19 cellular contexts compared by ENCODE assay signal in genomic region chr20:59351148-59352040, GRCh38. TPM values are rescaled to one million over a fixed set of nuclear protein-coding genes. Genes with fewer than 3 reads are reported as not detected.
DNase-seq lines count a peak whose midpoint lies in the region; ATAC-seq and TF ChIP-seq lines count a peak whose summit lies in the region.
"Had no signal": no experiment of that assay in that cellular context is flagged by ENCODE, and none has a peak within 500 bp of the region (broad histone marks: within the 10 kb centered on the region; RNA-seq: fewer than 3 reads in every experiment).

No MANE protein-coding gene starts in this region.

- no peaks in the 10 kb centered on the region for H3K27me3 Mint-ChIP-seq in T-helper 17 cell

- no peak for TF ChIP-seq POLR2A in stomach (IDR thresholded peaks at IDR 0.05)

- DNase-seq in AG08396 (ENCODE audit: low spot score) (peak; percentile 20), HFF-Myc (ENCODE audit: extremely low read depth, low read depth) (peak; percentile 14), T-helper 17 cell (no peak), kidney glomerular epithelial cell (lab: John Stamatoyannopoulos, UW) (peak; percentile 21), stomach (no peak), foreskin melanocyte (no peak)
- DNase-seq: activated B cell treated with CpG ODN at 0.5 μM for 24 hours; activated CD8-positive, alpha-beta memory T cell treated with anti-CD3 and anti-CD28 coated beads for 24 hours; activated T-cell treated with anti-CD3 and anti-CD28 coated beads, Interleukin-2, amount 50 U/mL, for 72 hours; COR-L47; left ventricle myocardium superior; NCI-H2029 had no signal

- no peaks in the 10 kb centered on the region for H3K36me3 ChIP-seq in stomach

- H3K4me1 Mint-ChIP-seq in T-helper 17 cell: peaks cover 3% of the 10 kb centered on the region
- H3K4me1 Mint-ChIP-seq: activated B cell treated with CpG ODN at 0.5 μM for 24 hours had no signal

- H3K4me3 Mint-ChIP-seq in T-helper 17 cell: no peak overlapping the region
- H3K4me3 Mint-ChIP-seq: activated B cell treated with CpG ODN at 0.5 μM for 24 hours; activated T-cell treated with anti-CD3 and anti-CD28 coated beads, Interleukin-2, amount 50 U/mL, for 72 hours; T-helper 1 cell treated with Interleukin-12 subunit alpha and Interleukin-12 subunit beta and Interleukin-4 antibody, amounts not matched to agents 30 μg/mL and 1 μg/mL, for 36 hours; type B pancreatic cell had no signal

- no peak for ATAC-seq in T-helper 17 cell
- ATAC-seq in HG03457 (IDR thresholded peaks at IDR 0.05; ENCODE audit: unreplicated experiment): no peak
- ATAC-seq in GM21528 (IDR thresholded peaks at IDR 0.05; ENCODE audit: low FRiP score, unreplicated experiment): no peak
- ATAC-seq: activated T-cell treated with anti-CD3 and anti-CD28 coated beads, Interleukin-2, amount 50 U/mL, for 72 hours; esophagus mucosa; left ventricle myocardium superior; Right ventricle myocardium inferior had no signal

- intact Hi-C loops in stomach (cut with DNase I; ENCODE audit: low total_unique reads): no loop called here

- peaks cover 0 to 6% (median 0%) of the 10 kb centered on the region in 3 donors for H3K27me3 ChIP-seq in stomach

- TF ChIP-seq EP300 in stomach (IDR thresholded peaks at IDR 0.05): no peak

- H3K4me3 ChIP-seq in HFF-Myc (replicated peaks; ENCODE audit: low read depth, low read length) (no peak overlapping the region), stomach (no peak overlapping the region)

- 80 to 87% (median 84%) methylated on average over 11 of the region's 11 CpGs for WGBS in stomach, 5 donors

- no peak overlapping the region for H3K27ac ChIP-seq in stomach

- H3K4me1 ChIP-seq in stomach: no peaks in the 10 kb centered on the region

- TF ChIP-seq CTCF in HFF-Myc (IDR thresholded peaks at IDR 0.05; ENCODE audit: low read depth, low read length, missing control alignments) (no peak), stomach (IDR thresholded peaks at IDR 0.05) (no peak)

- no peaks in the 10 kb centered on the region for H3K9me3 ChIP-seq in T-helper 17 cell (ENCODE audit: control insufficient read depth, low read length, poor library complexity, severe bottlenecking)
- no peaks in the 10 kb centered on the region for H3K9me3 ChIP-seq in stomach

- H3K27ac Mint-ChIP-seq in T-helper 17 cell: peak overlapping the region; percentile 46
- H3K27ac Mint-ChIP-seq: activated B cell treated with CpG ODN at 0.5 μM for 24 hours; activated T-cell treated with anti-CD3 and anti-CD28 coated beads, Interleukin-2, amount 50 U/mL, for 72 hours; T-helper 1 cell treated with Interleukin-12 subunit alpha and Interleukin-12 subunit beta and Interleukin-4 antibody, amounts not matched to agents 30 μg/mL and 1 μg/mL, for 36 hours; type B pancreatic cell had no signal

- H3K36me3 Mint-ChIP-seq in T-helper 17 cell (ENCODE audit: low read depth): no peaks in the 10 kb centered on the region
- H3K36me3 Mint-ChIP-seq: type B pancreatic cell had no signal

RNA-seq across cellular contexts. Expression of gene EDN3, which starts 51.0 kb away (rescaled TPM):
- 1 to 10 TPM in 1 of 2 donors, under 1 TPM in 1; 0.92 to 1.0 TPM for total RNA-seq in T-helper 17 cell
- total RNA-seq in stomach: 10 to 100 TPM in 1 of 5 donors, 1 to 10 TPM in 2, not detected in 2; 2.0 to 20.0 (median 2.3) TPM
- 1 to 10 TPM in 1 of 3 donors, not detected in 2; 6.4 TPM for polyA plus RNA-seq in stomach
- total RNA-seq: activated B cell treated with CpG ODN at 0.5 μM for 24 hours; activated T-cell treated with anti-CD3 and anti-CD28 coated beads, Interleukin-2, amount 50 U/mL, for 72 hours; G401; left ventricle myocardium superior; Right ventricle myocardium inferior had no signal

Comparison
In these comparisons a context has a peak if more than half of its experiments do, and no peak if none do; other contexts are left out.
1. DNase-seq: peak in AG08396 (single experiment), HFF-Myc (single experiment) and kidney glomerular epithelial cell (single experiment); none in T-helper 17 cell (0 of 3), stomach (single experiment) and foreskin melanocyte (single experiment).